25 cellular contexts compared by ENCODE assay signal in the genomic region with DNA sequence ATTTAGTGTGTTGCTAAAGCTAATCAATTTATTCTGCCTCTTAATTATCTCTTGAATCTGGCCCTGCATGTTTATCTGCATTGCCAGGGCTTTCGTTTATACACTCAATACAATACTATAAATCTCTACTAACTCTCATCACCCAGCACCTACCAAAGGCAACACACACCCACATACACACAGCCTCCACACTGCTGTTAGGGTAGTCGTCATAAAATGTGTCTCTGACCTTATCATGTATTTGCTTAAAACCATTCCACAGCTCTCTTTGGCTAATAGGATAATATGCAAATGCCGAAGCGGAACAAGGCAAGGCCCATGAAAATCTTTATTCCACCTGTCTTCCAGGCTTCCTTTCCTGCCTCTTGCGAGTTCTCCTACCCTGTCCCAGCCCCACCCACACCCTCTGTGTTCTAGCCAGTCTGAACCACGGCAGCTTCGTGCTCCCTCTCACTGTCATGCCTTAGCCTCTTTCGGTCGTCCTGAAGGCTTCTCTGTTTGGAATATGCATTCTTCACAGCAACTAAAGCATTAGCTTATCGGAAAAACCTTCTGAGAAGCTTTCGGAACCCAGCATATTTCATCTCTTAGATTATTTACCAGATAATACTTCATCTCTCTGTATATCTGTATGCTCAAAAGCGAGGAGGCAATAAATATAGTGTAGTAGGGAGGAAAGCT.
DNase-seq lines count a peak whose midpoint lies in the region; FAIRE-seq and TF ChIP-seq lines count a peak whose summit lies in the region.
"Had no signal": no experiment of that assay in that cellular context is flagged by ENCODE, and none has a peak within 500 bp of the region (broad histone marks: within the 10 kb centered on the region; RNA-seq: fewer than 3 reads in every experiment).

No MANE protein-coding gene starts in this region.

- no peak overlapping the region for H2AFZ ChIP-seq in astrocyte (ENCODE audit: low read depth, low read length)
- H2AFZ ChIP-seq in smooth muscle cell (ENCODE audit: low read depth) = no peak overlapping the region

- no peaks in the 10 kb centered on the region for H3K27me3 Mint-ChIP-seq in astrocyte (ENCODE audit: low read depth, unreplicated experiment)
- H3K27me3 Mint-ChIP-seq: memory B cell had no signal

- H4K20me1 ChIP-seq in astrocyte (ENCODE audit: insufficient read depth, low read length) (no peaks in the 10 kb centered on the region), smooth muscle cell (ENCODE audit: low read depth) (peaks cover 47% of the 10 kb centered on the region)

- CTCF ChIA-PET in HEK293 (lab: Yijun Ruan, JAX) = no interaction called here

- H3K4me1 Mint-ChIP-seq in astrocyte (ENCODE audit: low read depth, unreplicated experiment) = peaks cover 15% of the 10 kb centered on the region
- H3K4me1 Mint-ChIP-seq: activated B cell treated with CpG ODN at 0.5 μM for 24 hours; activated naive CD8-positive, alpha-beta T cell treated with anti-CD3 and anti-CD28 coated beads, Interleukin-2, amount 10 ng/mL, durations not matched to agents 7 days and 5 days; CD4-positive, alpha-beta memory T cell; memory B cell; natural killer cell had no signal

- H3K36me3 ChIP-seq in HEK293 (ENCODE audit: control insufficient read depth in 2 of 2, insufficient read depth in 1 of 2, low read length in 2 of 2) (no peaks in the 10 kb centered on the region), astrocyte (ENCODE audit: insufficient read depth, low read length) (no peaks in the 10 kb centered on the region), smooth muscle cell (ENCODE audit: low read depth) (no peaks in the 10 kb centered on the region)
- H3K36me3 ChIP-seq: gastroesophageal sphincter, suprapubic skin, uterus had no signal

- peak; percentile 44 for DNase-seq in astrocyte (ENCODE audit: low read depth)
- DNase-seq in islet precursor cell = peak; percentile 68
- DNase-seq in smooth muscle cell (lab: John Stamatoyannopoulos, UW; ENCODE audit: unreplicated experiment) = no peak
- DNase-seq in SHP77 (lab: John Stamatoyannopoulos, UW) = no peak
- no peak for DNase-seq in RPMI8226
- no peak for DNase-seq in NAMALWA (ENCODE audit: low spot score)
- DNase-seq: activated B cell treated with CpG ODN at 0.5 μM for 24 hours; activated CD4-positive, alpha-beta memory T cell treated with anti-CD3 and anti-CD28 coated beads for 36 hours; activated effector memory CD4-positive, alpha-beta T cell treated with Interleukin-2 at 50 U/mL for 16 hours; activated naive CD8-positive, alpha-beta T cell treated with anti-CD3 and anti-CD28 coated beads, Interleukin-2, amount 10 ng/mL, durations not matched to agents 7 days and 5 days; CD4-positive, alpha-beta memory T cell; effector CD4-positive, alpha-beta T cell; GF-D8; left cardiac atrium; natural killer cell; NCI-H1417; NCI-H510A treated with DMSO at 0.1 percent for 48 hours; uterus had no signal

- POLR2A ChIA-PET in HEK293 (lab: Yijun Ruan, JAX) = no interaction called here

- FAIRE-seq in astrocyte (lab: Jason Lieb, UNC) = no peak
- FAIRE-seq: HepG2 had no signal

- H3K4me1 ChIP-seq in HEK293 (ENCODE audit: control insufficient read depth, insufficient read depth, low read length) = no peaks in the 10 kb centered on the region
- H3K4me1 ChIP-seq in astrocyte (ENCODE audit: insufficient read depth, low read length) = peaks cover 18% of the 10 kb centered on the region
- peaks cover 23% of the 10 kb centered on the region for H3K4me1 ChIP-seq in smooth muscle cell (ENCODE audit: low read depth)
- H3K4me1 ChIP-seq: suprapubic skin, uterus had no signal

- H3K4me2 ChIP-seq in astrocyte (ENCODE audit: low read length) = peak overlapping the region; percentile 50
- no peak overlapping the region for H3K4me2 ChIP-seq in smooth muscle cell

- H3K79me2 ChIP-seq in astrocyte (ENCODE audit: insufficient read depth, low read length) (no peaks in the 10 kb centered on the region), smooth muscle cell (ENCODE audit: low read depth) (peaks cover 26% of the 10 kb centered on the region)

- no peaks in the 10 kb centered on the region for H3K9me3 ChIP-seq in HEK293 (ENCODE audit: control insufficient read depth, insufficient read depth, low read depth, low read length)
- H3K9me3 ChIP-seq in astrocyte (ENCODE audit: insufficient read depth, low read depth, low read length) = no peaks in the 10 kb centered on the region
- no peaks in the 10 kb centered on the region for H3K9me3 ChIP-seq in smooth muscle cell (replicated peaks; ENCODE audit: low read depth)
- H3K9me3 ChIP-seq: gastroesophageal sphincter, suprapubic skin, uterus had no signal

- H3K27ac ChIP-seq in HEK293 (ENCODE audit: extremely low read depth, low read depth, low read length) (no peak overlapping the region), astrocyte (ENCODE audit: low read depth, low read length) (peak overlapping the region; percentile 49), smooth muscle cell (ENCODE audit: low read depth) (peak overlapping the region; percentile 52)
- H3K27ac ChIP-seq: gastroesophageal sphincter, HL-60, suprapubic skin, uterus had no signal

- H3K9ac ChIP-seq in astrocyte (ENCODE audit: low read length) (peak overlapping the region; percentile 38), smooth muscle cell (ENCODE audit: low read depth) (no peak overlapping the region)

- no peaks in the 10 kb centered on the region for H3K9me3 Mint-ChIP-seq in astrocyte (ENCODE audit: unreplicated experiment)
- H3K9me3 Mint-ChIP-seq: activated B cell treated with CpG ODN at 0.5 μM for 24 hours; activated CD4-positive, alpha-beta memory T cell treated with anti-CD3 and anti-CD28 coated beads for 36 hours; activated naive CD8-positive, alpha-beta T cell treated with anti-CD3 and anti-CD28 coated beads, Interleukin-2, amount 10 ng/mL, durations not matched to agents 7 days and 5 days; CD4-positive, alpha-beta memory T cell; memory B cell; natural killer cell; T-helper 2 cell treated with Interferon-gamma antibody and Interleukin-4, amounts not matched to agents 5 μg/mL and 100 μg/mL, for 36 hours had no signal

- H3F3A ChIP-seq in smooth muscle cell (ENCODE audit: low read depth) = peaks cover 2% of the 10 kb centered on the region

- WGBS in smooth muscle cell (ENCODE audit: low lambda C conversion rate) = 65% methylated on average over 12 of the region's 12 CpGs

- no peaks in the 10 kb centered on the region for H3K27me3 ChIP-seq in astrocyte (ENCODE audit: insufficient read depth, low read length)
- no peaks in the 10 kb centered on the region for H3K27me3 ChIP-seq in smooth muscle cell (ENCODE audit: low read depth)
- H3K27me3 ChIP-seq: gastroesophageal sphincter, suprapubic skin, uterus had no signal

- H3K27ac Mint-ChIP-seq in astrocyte (ENCODE audit: unreplicated experiment) = no peak overlapping the region
- H3K27ac Mint-ChIP-seq: activated B cell treated with CpG ODN at 0.5 μM for 24 hours; activated CD4-positive, alpha-beta memory T cell treated with anti-CD3 and anti-CD28 coated beads for 36 hours; activated naive CD8-positive, alpha-beta T cell treated with anti-CD3 and anti-CD28 coated beads, Interleukin-2, amount 10 ng/mL, durations not matched to agents 7 days and 5 days; CD4-positive, alpha-beta memory T cell; memory B cell; natural killer cell; T-helper 2 cell treated with Interferon-gamma antibody and Interleukin-4, amounts not matched to agents 5 μg/mL and 100 μg/mL, for 36 hours had no signal

- no peak overlapping the region for H3K4me3 Mint-ChIP-seq in astrocyte (ENCODE audit: unreplicated experiment)
- H3K4me3 Mint-ChIP-seq: activated B cell treated with CpG ODN at 0.5 μM for 24 hours; activated CD4-positive, alpha-beta memory T cell treated with anti-CD3 and anti-CD28 coated beads for 36 hours; activated naive CD8-positive, alpha-beta T cell treated with anti-CD3 and anti-CD28 coated beads, Interleukin-2, amount 10 ng/mL, durations not matched to agents 7 days and 5 days; CD4-positive, alpha-beta memory T cell; memory B cell; natural killer cell; T-helper 2 cell treated with Interferon-gamma antibody and Interleukin-4, amounts not matched to agents 5 μg/mL and 100 μg/mL, for 36 hours had no signal

- no peak for TF ChIP-seq CTCF in HEK293 (tag by site-specific recombination; IDR thresholded peaks at IDR 0.05)
- TF ChIP-seq CTCF in astrocyte (IDR thresholded peaks at IDR 0.05; ENCODE audit: insufficient read depth, low read depth, low read length) = no peak
- no peak for TF ChIP-seq CTCF in smooth muscle cell (IDR thresholded peaks at IDR 0.05; ENCODE audit: borderline replicate concordance, insufficient read depth, poor library complexity, severe bottlenecking)

- H3K36me3 Mint-ChIP-seq in astrocyte (ENCODE audit: low read depth, unreplicated experiment) = no peaks in the 10 kb centered on the region
- H3K36me3 Mint-ChIP-seq: activated CD4-positive, alpha-beta memory T cell treated with anti-CD3 and anti-CD28 coated beads for 36 hours; activated naive CD8-positive, alpha-beta T cell treated with anti-CD3 and anti-CD28 coated beads, Interleukin-2, amount 10 ng/mL, durations not matched to agents 7 days and 5 days; CD4-positive, alpha-beta memory T cell; memory B cell; natural killer cell had no signal

- H3K4me3 ChIP-seq in HEK293 (ENCODE audit: low read depth, low read length) (no peak overlapping the region), astrocyte (ENCODE audit: insufficient read depth, low read depth, low read length) (no peak overlapping the region), smooth muscle cell (no peak overlapping the region)
- H3K4me3 ChIP-seq: gastroesophageal sphincter, suprapubic skin, uterus had no signal

TF ChIP-seq in HEK293, 187 proteins besides CTCF, POLR2A, EP300 and RAD21 (continues in another document):
- TF ChIP-seq, protein P1, sequence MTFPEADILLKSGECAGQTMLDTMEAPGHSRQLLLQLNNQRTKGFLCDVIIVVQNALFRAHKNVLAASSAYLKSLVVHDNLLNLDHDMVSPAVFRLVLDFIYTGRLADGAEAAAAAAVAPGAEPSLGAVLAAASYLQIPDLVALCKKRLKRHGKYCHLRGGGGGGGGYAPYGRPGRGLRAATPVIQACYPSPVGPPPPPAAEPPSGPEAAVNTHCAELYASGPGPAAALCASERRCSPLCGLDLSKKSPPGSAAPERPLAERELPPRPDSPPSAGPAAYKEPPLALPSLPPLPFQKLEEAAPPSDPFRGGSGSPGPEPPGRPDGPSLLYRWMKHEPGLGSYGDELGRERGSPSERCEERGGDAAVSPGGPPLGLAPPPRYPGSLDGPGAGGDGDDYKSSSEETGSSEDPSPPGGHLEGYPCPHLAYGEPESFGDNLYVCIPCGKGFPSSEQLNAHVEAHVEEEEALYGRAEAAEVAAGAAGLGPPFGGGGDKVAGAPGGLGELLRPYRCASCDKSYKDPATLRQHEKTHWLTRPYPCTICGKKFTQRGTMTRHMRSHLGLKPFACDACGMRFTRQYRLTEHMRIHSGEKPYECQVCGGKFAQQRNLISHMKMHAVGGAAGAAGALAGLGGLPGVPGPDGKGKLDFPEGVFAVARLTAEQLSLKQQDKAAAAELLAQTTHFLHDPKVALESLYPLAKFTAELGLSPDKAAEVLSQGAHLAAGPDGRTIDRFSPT (tag by site-specific recombination; IDR thresholded peaks at IDR 0.05) = no peak
- TF ChIP-seq ZFHX2 (tag by site-specific recombination; conservative IDR thresholded peaks at IDR 0.05) (peak; percentile 86), ZNF660 (tag by site-specific recombination; IDR thresholded peaks at IDR 0.05) (no peak), ZBTB17 (tag by site-specific recombination; IDR thresholded peaks at IDR 0.05) (peak; percentile 49; the same call in 1 of the 2 replicates)

Comparison
In these comparisons a context has a peak if more than half of its experiments do, and no peak if none do; other contexts are left out.
1. DNase-seq: peak in astrocyte (single experiment) and islet precursor cell (single experiment); none in smooth muscle cell (single experiment), SHP77 (0 of 2), RPMI8226 (single experiment) and NAMALWA (single experiment).